Comparison of ENCODE assay signal across 20 cellular contexts in the genomic region with DNA sequence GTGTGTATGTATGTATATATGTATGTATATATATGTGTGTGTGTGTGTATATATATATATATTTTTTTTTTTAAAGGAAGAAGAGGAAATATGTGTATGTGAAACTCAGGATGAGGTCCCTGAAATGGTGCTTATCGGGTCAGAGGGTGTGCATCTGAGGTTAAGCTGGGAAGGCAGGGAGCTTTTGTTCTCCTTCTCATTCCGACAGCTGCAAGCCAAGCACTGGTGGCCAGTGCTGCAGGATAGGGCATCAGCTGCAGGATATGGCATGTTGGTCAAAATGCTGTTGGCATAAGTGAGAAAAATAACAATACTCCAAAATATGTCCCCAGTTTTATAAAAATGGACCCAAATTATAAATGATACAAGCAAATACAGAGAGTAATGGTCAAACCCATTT. TPM values are rescaled to one million over a fixed set of nuclear protein-coding genes. Genes with fewer than 3 reads are reported as not detected.
DNase-seq lines count a peak whose midpoint lies in the region; ATAC-seq and TF ChIP-seq lines count a peak whose summit lies in the region.
"Had no signal": no experiment of that assay in that cellular context is flagged by ENCODE, and none has a peak within 500 bp of the region (broad histone marks: within the 10 kb centered on the region; RNA-seq: fewer than 3 reads in every experiment).

No MANE protein-coding gene starts in this region.

- intact Hi-C loops in posterior vena cava (cut with DNase I) = no loop called here

- H3K36me3 ChIP-seq in Loucy (ENCODE audit: insufficient read depth, low read length) (peaks cover 76% of the 10 kb centered on the region; the same call in 1 of the 2 replicates), subcutaneous abdominal adipose tissue (ENCODE audit: control insufficient read depth in 5 of 5, insufficient read depth in 5 of 5, low read length in 5 of 5) (peaks cover 11 to 51% (median 37%) of the 10 kb centered on the region in 5 donors)

- H3K27me3 Mint-ChIP-seq in activated T-cell treated with anti-CD3 and anti-CD28 coated beads, Interleukin-2, amount 50 U/mL, for 72 hours (ENCODE audit: low read depth) = no peaks in the 10 kb centered on the region
- no peaks in the 10 kb centered on the region for H3K27me3 Mint-ChIP-seq in activated T-cell treated with anti-CD3 and anti-CD28 coated beads, Interleukin-2, amount 50 U/mL, for 24 hours

- H3K79me2 ChIP-seq in Loucy (ENCODE audit: insufficient read depth, low read length) = peaks cover 96% of the 10 kb centered on the region

- no peak overlapping the region for H3K4me3 Mint-ChIP-seq in activated T-cell treated with anti-CD3 and anti-CD28 coated beads, Interleukin-2, amount 50 U/mL, for 72 hours
- H3K4me3 Mint-ChIP-seq in activated T-cell treated with anti-CD3 and anti-CD28 coated beads, Interleukin-2, amount 50 U/mL, for 24 hours = no peak overlapping the region

- no peak for ATAC-seq in activated T-cell treated with anti-CD3 and anti-CD28 coated beads, Interleukin-2, amount 50 U/mL, for 72 hours (replicated peaks in 1 of 2)
- no peak for ATAC-seq in HG03460 (IDR thresholded peaks at IDR 0.05; ENCODE audit: unreplicated experiment)
- ATAC-seq: HCT116, Right ventricle myocardium inferior had no signal

- TF ChIP-seq CTCF in Loucy (conservative IDR thresholded peaks at IDR 0.05; ENCODE audit: low read length) = no peak

- no peak overlapping the region for H2AFZ ChIP-seq in Loucy (ENCODE audit: low read length)
- H2AFZ ChIP-seq: PC-9 had no signal

- peak overlapping the region; percentile 68 for H3K4me2 ChIP-seq in Loucy (ENCODE audit: low read depth, low read length, poor library complexity, severe bottlenecking)
- H3K4me2 ChIP-seq: PC-9 had no signal

- peak overlapping the region; percentile 50 for H3K27ac Mint-ChIP-seq in activated T-cell treated with anti-CD3 and anti-CD28 coated beads, Interleukin-2, amount 50 U/mL, for 72 hours
- H3K27ac Mint-ChIP-seq in activated T-cell treated with anti-CD3 and anti-CD28 coated beads, Interleukin-2, amount 50 U/mL, for 24 hours = no peak overlapping the region

- no peak for DNase-seq in activated T-cell treated with anti-CD3 and anti-CD28 coated beads, Interleukin-2, amount 50 U/mL, for 72 hours
- no peak for DNase-seq in activated T-cell treated with anti-CD3 and anti-CD28 coated beads, Interleukin-2, amount 50 U/mL, for 24 hours
- DNase-seq in posterior vena cava (ENCODE audit: low spot score) (peak; percentile 14), NCI-H510A (lab: John Stamatoyannopoulos, UW) (no peak)
- DNase-seq: Calu3, DMS153, DND-41, KBM-7, MM.1S, NCI-H2029 treated with DMSO at 0.1 percent for 48 hours, NCI-H446 treated with DMSO at 0.1 percent for 48 hours, NCI-H526 treated with DMSO at 0.1 percent for 48 hours, PC-9, SJCRH30 had no signal

- H3K36me3 Mint-ChIP-seq in activated T-cell treated with anti-CD3 and anti-CD28 coated beads, Interleukin-2, amount 50 U/mL, for 72 hours (ENCODE audit: insufficient read depth in 2 of 2) = peaks cover 8 to 16% of the 10 kb centered on the region in 2 donors
- H3K36me3 Mint-ChIP-seq in activated T-cell treated with anti-CD3 and anti-CD28 coated beads, Interleukin-2, amount 50 U/mL, for 24 hours (ENCODE audit: low read depth) = peaks cover 86% of the 10 kb centered on the region

- H3K4me1 ChIP-seq in Loucy (ENCODE audit: insufficient read depth, low read length, poor library complexity, severe bottlenecking) (peaks cover 41% of the 10 kb centered on the region), subcutaneous abdominal adipose tissue (ENCODE audit: control insufficient read depth in 5 of 5, insufficient read depth in 5 of 5, low read length in 5 of 5) (peaks cover 0 to 22% (median 17%) of the 10 kb centered on the region in 5 donors)
- H3K4me1 ChIP-seq: SJCRH30 had no signal

- no peaks in the 10 kb centered on the region for H3K9me3 ChIP-seq in Loucy (ENCODE audit: insufficient read depth, low read depth, low read length)
- H3K9me3 ChIP-seq in subcutaneous abdominal adipose tissue (ENCODE audit: control insufficient read depth in 5 of 5, low read length in 5 of 5) = no peaks in the 10 kb centered on the region
- H3K9me3 ChIP-seq: SJCRH30 had no signal

- H3K4me1 Mint-ChIP-seq in activated T-cell treated with anti-CD3 and anti-CD28 coated beads, Interleukin-2, amount 50 U/mL, for 72 hours (ENCODE audit: low read depth) = peaks cover 65% of the 10 kb centered on the region
- peaks cover 62% of the 10 kb centered on the region for H3K4me1 Mint-ChIP-seq in activated T-cell treated with anti-CD3 and anti-CD28 coated beads, Interleukin-2, amount 50 U/mL, for 24 hours (ENCODE audit: low read depth)

- no peaks in the 10 kb centered on the region for H3K9me3 Mint-ChIP-seq in activated T-cell treated with anti-CD3 and anti-CD28 coated beads, Interleukin-2, amount 50 U/mL, for 72 hours
- H3K9me3 Mint-ChIP-seq in activated T-cell treated with anti-CD3 and anti-CD28 coated beads, Interleukin-2, amount 50 U/mL, for 24 hours = no peaks in the 10 kb centered on the region

- no peaks in the 10 kb centered on the region for H3K9me2 ChIP-seq in Loucy (replicated peaks; ENCODE audit: low read depth, low read length)

- no peaks in the 10 kb centered on the region for H3F3A ChIP-seq in Loucy (ENCODE audit: low read depth)

- H3K27me3 ChIP-seq in Loucy (ENCODE audit: insufficient read depth, low read length, poor library complexity, severe bottlenecking) = no peaks in the 10 kb centered on the region
- no peaks in the 10 kb centered on the region for H3K27me3 ChIP-seq in subcutaneous abdominal adipose tissue (ENCODE audit: control insufficient read depth in 5 of 5, insufficient read depth in 4 of 5, low read length in 5 of 5)
- H3K27me3 ChIP-seq: SJCRH30 had no signal

- H4K20me1 ChIP-seq in Loucy (ENCODE audit: insufficient read depth, low read length, poor library complexity, severe bottlenecking) = peaks cover 84% of the 10 kb centered on the region

- peak overlapping the region; percentile 38 for H3K27ac ChIP-seq in subcutaneous abdominal adipose tissue (ENCODE audit: low read depth, low read length)
- H3K27ac ChIP-seq: 22Rv1, PC-9, SJCRH30 had no signal

- peak overlapping the region; percentile 50 for H3K9ac ChIP-seq in Loucy (ENCODE audit: low read depth, low read length, poor library complexity, severe bottlenecking)
- H3K9ac ChIP-seq in subcutaneous abdominal adipose tissue (ENCODE audit: low read length in 5 of 5) = peak overlapping the region in 1 of 5 donors; percentile 48

- peak overlapping the region; percentile 40 for H3K4me3 ChIP-seq in Loucy (ENCODE audit: low read length, poor library complexity, severe bottlenecking)
- H3K4me3 ChIP-seq in subcutaneous abdominal adipose tissue (ENCODE audit: low read depth in 1 of 5, low read length in 5 of 5) = no peak overlapping the region
- H3K4me3 ChIP-seq: PC-9, SJCRH30 had no signal

RNA-seq across cellular contexts. Expression of a gene that starts 7.4 kb away (rescaled TPM):
- total RNA-seq in activated T-cell treated with anti-CD3 and anti-CD28 coated beads, Interleukin-2, amount 50 U/mL, for 72 hours = 10 to 100 TPM; 69.3 to 76.5 TPM
- total RNA-seq in posterior vena cava = 10 to 100 TPM; 42.5 to 54.0 TPM

RNA-seq across cellular contexts. Expression of a gene that starts 8.3 kb away (rescaled TPM):
- 10 to 100 TPM; 96.4 to 98.2 TPM for total RNA-seq in activated T-cell treated with anti-CD3 and anti-CD28 coated beads, Interleukin-2, amount 50 U/mL, for 72 hours
- total RNA-seq in posterior vena cava = 10 to 100 TPM; 73.5 to 82.1 TPM

RNA-seq across cellular contexts. Expression of a gene that starts 29.6 kb away (rescaled TPM):
- total RNA-seq in activated T-cell treated with anti-CD3 and anti-CD28 coated beads, Interleukin-2, amount 50 U/mL, for 72 hours = 1 to 10 TPM; 1.2 to 2.0 TPM
- total RNA-seq in posterior vena cava = 1 to 10 TPM; 6.6 to 9.3 TPM

RNA-seq across cellular contexts. Expression of a gene that starts 39.7 kb away (rescaled TPM):
- 10 to 100 TPM; 34.4 to 47.6 TPM for total RNA-seq in activated T-cell treated with anti-CD3 and anti-CD28 coated beads, Interleukin-2, amount 50 U/mL, for 72 hours
- total RNA-seq in posterior vena cava = 1 to 10 TPM; 5.1 to 6.3 TPM
